26 cellular contexts compared by ENCODE assay signal in genomic region chr18:26051845-26052244, GRCh38. TPM values are rescaled to one million over a fixed set of nuclear protein-coding genes. Genes with fewer than 3 reads are reported as not detected.
DNase-seq lines count a peak whose midpoint lies in the region; ATAC-seq, FAIRE-seq and TF ChIP-seq lines count a peak whose summit lies in the region.
"Had no signal": no experiment of that assay in that cellular context is flagged by ENCODE, and none has a peak within 500 bp of the region (broad histone marks: within the 10 kb centered on the region; RNA-seq: fewer than 3 reads in every experiment).

No MANE protein-coding gene starts in this region.

- no peaks in the 10 kb centered on the region for H4K20me1 ChIP-seq in MM.1S (ENCODE audit: insufficient read depth, low read length)
- H4K20me1 ChIP-seq: BLaER1 had no signal

- H3K9me2 ChIP-seq in MM.1S (replicated peaks; ENCODE audit: insufficient read depth, low read length): no peaks in the 10 kb centered on the region

- DNase-seq in DMS 273 (lab: John Stamatoyannopoulos, UW; ENCODE audit: unreplicated experiment): peak; percentile 34
- no peak for DNase-seq in DMS 273 treated with DMSO at 0.1 percent for 48 hours (lab: John Stamatoyannopoulos, UW)
- peak; percentile 54 for DNase-seq in NCI-H1105 (lab: John Stamatoyannopoulos, UW)
- no peak for DNase-seq in kidney
- no peak for DNase-seq in kidney glomerular epithelial cell (lab: John Stamatoyannopoulos, UW)
- DNase-seq in MM.1S: no peak
- no peak for DNase-seq in activated T-helper 1 cell treated with anti-CD3 and anti-CD28 coated beads, Interleukin-12 subunit alpha, Interleukin-12 subunit beta, Interleukin-2, Interleukin-4 antibody, amounts not matched to agents 30 ng/mL and 10 ng/mL and 1 ng/mL, durations not matched to agents 14 hours and 24 hours and 36 hours (ENCODE audit: low spot score)
- DNase-seq: activated CD4-positive, alpha-beta T cell treated with anti-CD3 and anti-CD28 coated beads, Interleukin-2, amount 50 U/mL, for 4 hours; activated naive CD4-positive, alpha-beta T cell; amygdala; gastrocnemius medialis; left cardiac atrium; MV-4-11; NCI-H2107; NCI-H526; small intestine; stimulated activated CD4-positive, alpha-beta T cell treated with anti-CD3 and anti-CD28 coated beads, Interleukin-4, amount 100 ng/mL, for 1 hour; stomach; SW 1271 had no signal

- intact Hi-C loops in kidney (cut with DNase I): no loop called here
- intact Hi-C loops in activated T-helper 1 cell treated with anti-CD3 and anti-CD28 coated beads, Interleukin-12 subunit alpha, Interleukin-12 subunit beta, Interleukin-2, Interleukin-4 antibody, amounts not matched to agents 30 ng/mL and 10 ng/mL and 1 ng/mL, durations not matched to agents 14 hours and 24 hours and 36 hours (cut with micrococcal nuclease): no loop called here

- no peak overlapping the region for H3K9ac ChIP-seq in kidney (ENCODE audit: low read length in 2 of 2)
- H3K9ac ChIP-seq in MM.1S (ENCODE audit: low read length): no peak overlapping the region
- H3K9ac ChIP-seq: BLaER1 had no signal

- H3K27ac ChIP-seq in kidney (ENCODE audit: low read depth in 2 of 2, low read length in 2 of 2) (no peak overlapping the region), MM.1S (ENCODE audit: low read length) (no peak overlapping the region)
- H3K27ac ChIP-seq: BLaER1, gastrocnemius medialis, RWPE1, stomach had no signal

- H3K9me3 ChIP-seq in kidney (ENCODE audit: control insufficient read depth in 1 of 2, low read length in 2 of 2): no peaks in the 10 kb centered on the region
- no peaks in the 10 kb centered on the region for H3K9me3 ChIP-seq in MM.1S (replicated peaks; ENCODE audit: insufficient read depth, low read length)
- H3K9me3 ChIP-seq: BLaER1, gastrocnemius medialis, stomach had no signal

- peaks cover 41% of the 10 kb centered on the region for H3K79me2 ChIP-seq in MM.1S (ENCODE audit: low read length)

- peaks cover 15 to 22% of the 10 kb centered on the region in 2 donors for H3K36me3 ChIP-seq in kidney (ENCODE audit: control insufficient read depth in 1 of 2, insufficient read depth in 2 of 2, low read length in 2 of 2)
- peaks cover 8% of the 10 kb centered on the region; the same call in 1 of the 2 replicates for H3K36me3 ChIP-seq in MM.1S (replicated peaks; ENCODE audit: insufficient read depth, low read length)

- no peak overlapping the region for H3K4me3 Mint-ChIP-seq in activated T-helper 1 cell treated with anti-CD3 and anti-CD28 coated beads, Interleukin-12 subunit alpha, Interleukin-12 subunit beta, Interleukin-2, Interleukin-4 antibody, amounts not matched to agents 30 ng/mL and 10 ng/mL and 1 ng/mL, durations not matched to agents 14 hours and 24 hours and 36 hours
- H3K4me3 Mint-ChIP-seq: mesothelial cell of epicardium, nephron had no signal

- no peak overlapping the region for H3K27ac Mint-ChIP-seq in activated T-helper 1 cell treated with anti-CD3 and anti-CD28 coated beads, Interleukin-12 subunit alpha, Interleukin-12 subunit beta, Interleukin-2, Interleukin-4 antibody, amounts not matched to agents 30 ng/mL and 10 ng/mL and 1 ng/mL, durations not matched to agents 14 hours and 24 hours and 36 hours
- H3K27ac Mint-ChIP-seq: mesothelial cell of epicardium, nephron, progenitor cell of endocrine pancreas had no signal

- H3K4me1 ChIP-seq in kidney (ENCODE audit: control insufficient read depth in 1 of 2, insufficient read depth in 1 of 2, low read depth in 1 of 2, low read length in 2 of 2): no peaks in the 10 kb centered on the region
- H3K4me1 ChIP-seq in MM.1S (ENCODE audit: low read length): peaks cover 2% of the 10 kb centered on the region
- H3K4me1 ChIP-seq: BLaER1, gastrocnemius medialis, stomach had no signal

- H3F3A ChIP-seq in MM.1S (ENCODE audit: insufficient read depth, low read length): no peaks in the 10 kb centered on the region; the same call in 1 of the 2 replicates

- peaks cover 26% of the 10 kb centered on the region for H3K36me3 Mint-ChIP-seq in activated T-helper 1 cell treated with anti-CD3 and anti-CD28 coated beads, Interleukin-12 subunit alpha, Interleukin-12 subunit beta, Interleukin-2, Interleukin-4 antibody, amounts not matched to agents 30 ng/mL and 10 ng/mL and 1 ng/mL, durations not matched to agents 14 hours and 24 hours and 36 hours (ENCODE audit: low read depth)

- no peaks in the 10 kb centered on the region for H3K27me3 ChIP-seq in MM.1S (replicated peaks; ENCODE audit: insufficient read depth, low read length)
- H3K27me3 ChIP-seq: BLaER1, gastrocnemius medialis, stomach had no signal

- peak; percentile 64 for FAIRE-seq in kidney (lab: Jason Lieb, UNC)
- FAIRE-seq: H1 had no signal

- H2AFZ ChIP-seq in MM.1S (ENCODE audit: low read length): no peak overlapping the region

- H3K9me3 Mint-ChIP-seq in activated T-helper 1 cell treated with anti-CD3 and anti-CD28 coated beads, Interleukin-12 subunit alpha, Interleukin-12 subunit beta, Interleukin-2, Interleukin-4 antibody, amounts not matched to agents 30 ng/mL and 10 ng/mL and 1 ng/mL, durations not matched to agents 14 hours and 24 hours and 36 hours: no peaks in the 10 kb centered on the region
- H3K9me3 Mint-ChIP-seq: mesothelial cell of epicardium, nephron had no signal

- no peaks in the 10 kb centered on the region for H3K27me3 Mint-ChIP-seq in activated T-helper 1 cell treated with anti-CD3 and anti-CD28 coated beads, Interleukin-12 subunit alpha, Interleukin-12 subunit beta, Interleukin-2, Interleukin-4 antibody, amounts not matched to agents 30 ng/mL and 10 ng/mL and 1 ng/mL, durations not matched to agents 14 hours and 24 hours and 36 hours (ENCODE audit: insufficient read depth)
- H3K27me3 Mint-ChIP-seq: progenitor cell of endocrine pancreas had no signal

- no peak overlapping the region for H3K4me2 ChIP-seq in MM.1S (ENCODE audit: low read depth, low read length)
- H3K4me2 ChIP-seq: BLaER1 had no signal

- peaks cover 10% of the 10 kb centered on the region for H3K4me1 Mint-ChIP-seq in activated T-helper 1 cell treated with anti-CD3 and anti-CD28 coated beads, Interleukin-12 subunit alpha, Interleukin-12 subunit beta, Interleukin-2, Interleukin-4 antibody, amounts not matched to agents 30 ng/mL and 10 ng/mL and 1 ng/mL, durations not matched to agents 14 hours and 24 hours and 36 hours (ENCODE audit: low read depth)
- H3K4me1 Mint-ChIP-seq: mesothelial cell of epicardium, nephron had no signal

- TF ChIP-seq CTCF in kidney (IDR thresholded peaks at IDR 0.05; ENCODE audit: borderline replicate concordance, extremely low read depth, insufficient read depth) (no peak), MM.1S (IDR thresholded peaks at IDR 0.05; ENCODE audit: low read length) (no peak)

- H3K4me3 ChIP-seq in kidney (ENCODE audit: low read length in 2 of 2) (no peak overlapping the region), MM.1S (ENCODE audit: low read length) (no peak overlapping the region)
- H3K4me3 ChIP-seq: BLaER1, gastrocnemius medialis, stomach had no signal

- ATAC-seq in SK-N-SH treated with all-trans-retinoic acid at 6 μM for 48 hours: no peak
- ATAC-seq: left cardiac atrium had no signal

TF ChIP-seq in SK-N-SH treated with all-trans-retinoic acid at 6 μM for 48 hours, 23 proteins besides CTCF, POLR2A, EP300 and RAD21:
- TF ChIP-seq CREB5 (CRISPR knock-in tag; IDR thresholded peaks at IDR 0.05; ENCODE audit: low read depth) (no peak), ISL1 (CRISPR knock-in tag; IDR thresholded peaks at IDR 0.05) (0 out of 2 replicates have a peak, but pooled peaks have one; percentile 22), POU6F1 (CRISPR knock-in tag; IDR thresholded peaks at IDR 0.05; ENCODE audit: borderline replicate concordance, low read depth) (no peak), ZNF8 (CRISPR knock-in tag; IDR thresholded peaks at IDR 0.05) (no peak), TCF4 (CRISPR knock-in tag; IDR thresholded peaks at IDR 0.05; ENCODE audit: borderline replicate concordance) (no peak), ZFP30 (CRISPR knock-in tag; IDR thresholded peaks at IDR 0.05) (no peak)
TF ChIP-seq in SK-N-SH treated with all-trans-retinoic acid at 6 μM for 48 hours: peak in this region for 1.

RNA-seq across cellular contexts. Expression of gene SS18, which starts 38.6 kb away (rescaled TPM):
- 89.6 TPM for total RNA-seq in kidney
- 43.2 TPM for polyA plus RNA-seq in kidney (ENCODE audit: insufficient read depth, low read depth, low replicate concordance)
- 64.4 and 72.4 TPM in 2 replicates for total RNA-seq in activated T-helper 1 cell treated with anti-CD3 and anti-CD28 coated beads, Interleukin-12 subunit alpha, Interleukin-12 subunit beta, Interleukin-2, Interleukin-4 antibody, amounts not matched to agents 30 ng/mL and 10 ng/mL and 1 ng/mL, durations not matched to agents 14 hours and 24 hours and 36 hours

Comparison
In these comparisons a context has a peak if more than half of its experiments do, and no peak if none do; other contexts are left out.
1. DNase-seq: peak in DMS 273 (single experiment) and NCI-H1105 (single experiment); none in DMS 273 treated with DMSO at 0.1 percent for 48 hours (single experiment), kidney (single experiment), kidney glomerular epithelial cell (single experiment), MM.1S (single experiment) and activated T-helper 1 cell treated with anti-CD3 and anti-CD28 coated beads, Interleukin-12 subunit alpha, Interleukin-12 subunit beta, Interleukin-2, Interleukin-4 antibody, amounts not matched to agents 30 ng/mL and 10 ng/mL and 1 ng/mL, durations not matched to agents 14 hours and 24 hours and 36 hours (single experiment).